16 cellular contexts compared by ENCODE assay signal in genomic region chr4:43990968-43991367, GRCh38.
"Had no signal": no experiment of that assay in that cellular context is flagged by ENCODE, and none has a peak within 500 bp of the region (broad histone marks: within the 10 kb centered on the region; RNA-seq: fewer than 3 reads in every experiment).

No MANE protein-coding gene starts in this region.

- H3K4me1 ChIP-seq: esophagus muscularis mucosa, parathyroid adenoma had no signal

- H3K36me3 ChIP-seq: esophagus muscularis mucosa, thoracic aorta had no signal

- H3K4me3 ChIP-seq: esophagus muscularis mucosa, mucosa of descending colon, thoracic aorta had no signal

- H3K27me3 ChIP-seq: esophagus muscularis mucosa had no signal

- ATAC-seq: effector memory CD8-positive, alpha-beta T cell; mucosa of descending colon; right cardiac atrium had no signal

- H3K27ac ChIP-seq: esophagus muscularis mucosa, parathyroid adenoma, thoracic aorta, VCaP had no signal

- H3K9me3 ChIP-seq: esophagus muscularis mucosa, thoracic aorta had no signal

- DNase-seq: activated CD4-positive, alpha-beta T cell treated with anti-CD3 and anti-CD28 coated beads for 1 hour; activated gamma-delta T cell treated with Interleukin-2 at 50 U/mL for 16 hours; activated T-cell treated with anti-CD3 and anti-CD28 coated beads, Interleukin-2, amount 50 U/mL, for 1 hour; anterior cingulate cortex; effector memory CD8-positive, alpha-beta T cell; head of caudate nucleus; hypothalamus; mucosa of descending colon; nucleus accumbens; right cardiac atrium; stimulated activated CD4-positive, alpha-beta T cell treated with anti-CD3 and anti-CD28 coated beads, Interleukin-4, amount 100 ng/mL, for 24 hours; stimulated activated naive CD4-positive, alpha-beta T cell treated with Interleukin-2 at 50 U/mL for 16 hours had no signal
